Comparison of ENCODE assay signal across 17 cellular contexts in the genomic region with DNA sequence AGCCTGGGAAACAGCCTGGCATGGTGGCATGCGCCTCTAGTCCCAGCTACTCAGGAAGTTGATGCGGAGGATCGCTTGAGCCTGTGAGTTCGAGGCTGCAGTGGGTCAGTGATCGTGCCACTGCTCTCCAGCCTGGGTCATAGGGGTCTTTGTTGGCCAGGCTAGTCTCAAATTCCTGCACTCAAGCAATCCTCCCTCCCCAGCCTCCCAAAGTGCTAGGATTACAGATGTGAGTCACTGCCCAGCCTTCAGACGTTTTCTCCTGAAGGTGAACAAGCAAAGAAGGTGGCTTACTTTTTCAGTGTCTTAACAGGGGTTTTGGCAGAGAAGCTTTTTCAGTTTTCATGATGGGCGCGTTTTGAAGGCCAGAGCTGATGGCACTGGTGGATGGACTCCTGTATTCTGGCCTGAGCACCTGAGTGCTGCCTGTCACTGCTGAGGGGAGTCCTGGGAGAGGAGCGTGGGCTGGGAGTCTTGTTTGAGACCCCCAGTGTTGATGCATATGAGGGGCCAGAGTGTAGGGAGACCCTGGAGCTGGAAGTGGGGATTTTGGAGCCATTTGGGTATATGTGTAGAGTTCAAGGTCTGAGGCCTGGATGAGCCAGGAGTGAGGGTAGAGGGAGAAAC. TPM values are rescaled to one million over a fixed set of nuclear protein-coding genes. Genes with fewer than 3 reads are reported as not detected.
DNase-seq lines count a peak whose midpoint lies in the region; ATAC-seq, FAIRE-seq and TF ChIP-seq lines count a peak whose summit lies in the region.
"Had no signal": no experiment of that assay in that cellular context is flagged by ENCODE, and none has a peak within 500 bp of the region (broad histone marks: within the 10 kb centered on the region; RNA-seq: fewer than 3 reads in every experiment).

No MANE protein-coding gene starts in this region.

- H3K9me3 Mint-ChIP-seq in activated naive CD8-positive, alpha-beta T cell treated with anti-CD3 and anti-CD28 coated beads, Interleukin-2, amount 10 ng/mL, durations not matched to agents 7 days and 5 days: no peaks in the 10 kb centered on the region
- H3K9me3 Mint-ChIP-seq: naive B cell had no signal

- H3K27me3 Mint-ChIP-seq in activated naive CD8-positive, alpha-beta T cell treated with anti-CD3 and anti-CD28 coated beads, Interleukin-2, amount 10 ng/mL, durations not matched to agents 7 days and 5 days: no peaks in the 10 kb centered on the region
- H3K27me3 Mint-ChIP-seq: naive B cell had no signal

- DNase-seq in A549 (ENCODE audit: low read depth in 1 of 2, low spot score in 1 of 2) (no peak), EH (ENCODE audit: low read depth) (peak; percentile 23), left kidney (ENCODE audit: low read depth, low spot score) (peak; percentile 45)
- no peak for DNase-seq in activated naive CD8-positive, alpha-beta T cell treated with anti-CD3 and anti-CD28 coated beads, Interleukin-2, amount 10 ng/mL, durations not matched to agents 7 days and 5 days
- DNase-seq in activated CD4-positive, alpha-beta T cell treated with anti-CD3 and anti-CD28 coated beads, Interleukin-2, amount 50 U/mL, for 4 hours: no peak
- DNase-seq: activated T-cell treated with anti-CD3 and anti-CD28 coated beads for 4 hours, DMS153, naive B cell, NCI-H1105 treated with DMSO at 0.1 percent for 48 hours, NCI-H2171 treated with DMSO at 0.1 percent for 48 hours, T-helper 1 cell, tibial artery had no signal

- WGBS in A549 (ENCODE audit: missing lambda C conversion rate): 74% methylated on average over 9 of the region's 9 CpGs

- no peak for TF ChIP-seq RAD21 in A549 (conservative IDR thresholded peaks at IDR 0.05 in 1 of 2, IDR thresholded peaks at IDR 0.05 in 1 of 2)

- H3K4me1 Mint-ChIP-seq in activated naive CD8-positive, alpha-beta T cell treated with anti-CD3 and anti-CD28 coated beads, Interleukin-2, amount 10 ng/mL, durations not matched to agents 7 days and 5 days: peaks cover 6% of the 10 kb centered on the region

- 0 out of 3 replicates have a peak overlapping the region, but pooled peaks have one; percentile 10 for H3K4me2 ChIP-seq in A549
- H3K4me2 ChIP-seq: KMS-11 had no signal

- no peak overlapping the region; a peak in 1 of 6 replicates for H3K27ac ChIP-seq in A549
- H3K27ac ChIP-seq: KMS-11, tibial artery had no signal

- H3K4me1 ChIP-seq in A549: peaks cover 46% of the 10 kb centered on the region

- no peak for TF ChIP-seq EP300 in A549 (IDR thresholded peaks at IDR 0.05)

- H3K36me3 Mint-ChIP-seq in activated naive CD8-positive, alpha-beta T cell treated with anti-CD3 and anti-CD28 coated beads, Interleukin-2, amount 10 ng/mL, durations not matched to agents 7 days and 5 days: peaks cover 6% of the 10 kb centered on the region
- H3K36me3 Mint-ChIP-seq: naive B cell had no signal

- ATAC-seq in A549 (peak in 1 of 2 experiments; percentile 11; a peak in 2 of 6 replicates), HG03342 (IDR thresholded peaks at IDR 0.05; ENCODE audit: unreplicated experiment) (no peak), GM18870 (IDR thresholded peaks at IDR 0.05; ENCODE audit: unreplicated experiment) (no peak), GM21360 (IDR thresholded peaks at IDR 0.05; ENCODE audit: unreplicated experiment) (no peak)
- no peak for ATAC-seq in activated naive CD8-positive, alpha-beta T cell treated with anti-CD3 and anti-CD28 coated beads, Interleukin-2, amount 10 ng/mL, durations not matched to agents 7 days and 5 days (ENCODE audit: low read depth)
- ATAC-seq: activated CD4-positive, CD25-positive, alpha-beta regulatory T cell treated with anti-CD3 and anti-CD28 coated beads, Interleukin-2, amount 50 U/mL, for 24 hours had no signal

- CTCF ChIA-PET in A549 (lab: Yijun Ruan, JAX): interaction anchor here (0.8 to 4.1 kb wide), 3 partner anchors 9 to 17 kb away, joined by 3 to 26 read pairs (median 4); no protein-coding TSS in a partner anchor

- POLR2A ChIA-PET in A549 (lab: Yijun Ruan, JAX): no interaction called here
- POLR2A ChIA-PET in activated naive CD8-positive, alpha-beta T cell treated with anti-CD3 and anti-CD28 coated beads, Interleukin-2, amount 10 ng/mL, durations not matched to agents 7 days and 5 days (lab: Charles Lee): no interaction called here

- TF ChIP-seq CTCF in A549 (IDR thresholded peaks at IDR 0.05): no peak

- no peak overlapping the region for H3K4me3 ChIP-seq in A549
- H3K4me3 ChIP-seq: tibial artery had no signal

- no peaks in the 10 kb centered on the region for H3K9me3 ChIP-seq in A549
- H3K9me3 ChIP-seq: tibial artery had no signal

- no peak for FAIRE-seq in A549 (lab: Jason Lieb, UNC)

- TF ChIP-seq POLR2A in A549 (IDR thresholded peaks at IDR 0.05; ENCODE audit: low read length): no peak

- peak overlapping the region; percentile 4 for H3K27ac Mint-ChIP-seq in activated naive CD8-positive, alpha-beta T cell treated with anti-CD3 and anti-CD28 coated beads, Interleukin-2, amount 10 ng/mL, durations not matched to agents 7 days and 5 days

- H3K4me3 Mint-ChIP-seq in activated naive CD8-positive, alpha-beta T cell treated with anti-CD3 and anti-CD28 coated beads, Interleukin-2, amount 10 ng/mL, durations not matched to agents 7 days and 5 days: no peak overlapping the region

TF ChIP-seq in A549, 52 proteins besides CTCF, POLR2A, EP300 and RAD21:
- TF ChIP-seq ELK1 (IDR thresholded peaks at IDR 0.05; ENCODE audit: low read depth, low read length) (no peak), MAX (IDR thresholded peaks at IDR 0.05) (no peak), GATA3 (IDR thresholded peaks at IDR 0.05; ENCODE audit: borderline replicate concordance) (no peak), POLR2AphosphoS2 (conservative IDR thresholded peaks at IDR 0.05; ENCODE audit: low read length) (no peak), FOSL2 (IDR thresholded peaks at IDR 0.05) (no peak), FOSL2 (CRISPR knock-in tag; IDR thresholded peaks at IDR 0.05) (no peak), PHF8 (IDR thresholded peaks at IDR 0.05; ENCODE audit: borderline replicate concordance, low read depth) (no peak), KDM1A (IDR thresholded peaks at IDR 0.05; ENCODE audit: low read depth) (no peak), ZSCAN20 (CRISPR knock-in tag; IDR thresholded peaks at IDR 0.05) (no peak), TFCP2L1 (CRISPR knock-in tag; IDR thresholded peaks at IDR 0.05) (no peak), HOXB5 (CRISPR knock-in tag; IDR thresholded peaks at IDR 0.05) (no peak), RCOR1 (IDR thresholded peaks at IDR 0.05; ENCODE audit: low read depth, low read length) (no peak), TP53 (CRISPR knock-in tag; IDR thresholded peaks at IDR 0.05) (no peak)
- TF ChIP-seq, protein P1, sequence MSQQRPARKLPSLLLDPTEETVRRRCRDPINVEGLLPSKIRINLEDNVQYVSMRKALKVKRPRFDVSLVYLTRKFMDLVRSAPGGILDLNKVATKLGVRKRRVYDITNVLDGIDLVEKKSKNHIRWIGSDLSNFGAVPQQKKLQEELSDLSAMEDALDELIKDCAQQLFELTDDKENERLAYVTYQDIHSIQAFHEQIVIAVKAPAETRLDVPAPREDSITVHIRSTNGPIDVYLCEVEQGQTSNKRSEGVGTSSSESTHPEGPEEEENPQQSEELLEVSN (IDR thresholded peaks at IDR 0.05; ENCODE audit: borderline replicate concordance, low read depth): no peak

RNA-seq across cellular contexts. Expression of gene FOXK2, which starts 41.4 kb away (rescaled TPM):
- polyA plus RNA-seq in A549 (2011; rRNA removed) (34.8 and 35.9 TPM in 2 replicates), A549 (2017; fragmentation: RNase III; extraction: RNeasy Plus Mini Kit Qiagen cat#74134 plus additional on column Dnase treatment) (37.5 to 39.2 TPM (median 38.2 TPM) in 3 replicates)
- 32.8 and 42.8 TPM in 2 replicates for polyA plus RNA-seq in A549 (2012; cell fraction: cytosol; rRNA removed)
- 49.2 and 51.8 TPM in 2 replicates for polyA plus RNA-seq in A549 (2012; cell fraction: nucleus; rRNA removed)
- 78.5 and 90.0 TPM in 2 replicates for polyA minus RNA-seq in A549 (2011; rRNA and poly(A)+ RNA removed)
- 10 to 100 TPM; 59.6 to 60.8 TPM for total RNA-seq in activated naive CD8-positive, alpha-beta T cell treated with anti-CD3 and anti-CD28 coated beads, Interleukin-2, amount 10 ng/mL, durations not matched to agents 7 days and 5 days

Comparison
In these comparisons a context has a peak if more than half of its experiments do, and no peak if none do; other contexts are left out.
1. DNase-seq: peak in EH (single experiment) and left kidney (single experiment); none in A549 (0 of 2), activated naive CD8-positive, alpha-beta T cell treated with anti-CD3 and anti-CD28 coated beads, Interleukin-2, amount 10 ng/mL, durations not matched to agents 7 days and 5 days (single experiment) and activated CD4-positive, alpha-beta T cell treated with anti-CD3 and anti-CD28 coated beads, Interleukin-2, amount 50 U/mL, for 4 hours (0 of 2).